9 cellular contexts compared by ENCODE assay signal in the genomic region with DNA sequence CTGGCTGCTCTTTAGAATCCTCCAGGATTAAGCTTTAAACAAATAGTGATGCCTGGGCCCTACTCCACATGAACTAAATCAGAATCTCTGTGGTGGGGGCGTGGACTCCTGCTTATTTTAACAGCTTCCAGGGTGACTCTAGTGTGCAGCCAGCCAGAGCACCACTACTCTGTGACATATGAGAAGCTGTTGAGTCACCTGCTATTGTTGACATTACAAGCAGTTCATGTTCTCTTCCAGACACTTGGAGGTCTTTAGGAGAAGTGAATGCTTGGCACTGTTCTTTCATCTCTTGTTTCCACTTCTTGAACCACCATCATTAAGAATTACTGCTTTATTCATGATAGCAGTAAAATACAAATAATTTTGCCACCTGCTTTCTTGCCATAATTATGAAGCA. TPM values are rescaled to one million over a fixed set of nuclear protein-coding genes. Genes with fewer than 3 reads are reported as not detected.
DNase-seq lines count a peak whose midpoint lies in the region; ATAC-seq and TF ChIP-seq lines count a peak whose summit lies in the region.
"Had no signal": no experiment of that assay in that cellular context is flagged by ENCODE, and none has a peak within 500 bp of the region (broad histone marks: within the 10 kb centered on the region; RNA-seq: fewer than 3 reads in every experiment).

No MANE protein-coding gene starts in this region.

- ATAC-seq in RWPE2 (ENCODE audit: low read depth) = peak; percentile 92
- ATAC-seq in heart right ventricle = peak; percentile 76 to 97 (median 92)
- ATAC-seq in GM18498 (IDR thresholded peaks at IDR 0.05; ENCODE audit: unreplicated experiment) = no peak
- no peak for ATAC-seq in GM18907 (IDR thresholded peaks at IDR 0.05; ENCODE audit: unreplicated experiment)
- no peak for ATAC-seq in HG03280 (IDR thresholded peaks at IDR 0.05; ENCODE audit: unreplicated experiment)

- no peaks in the 10 kb centered on the region for H3K27me3 ChIP-seq in RWPE2 (ENCODE audit: insufficient read depth, poor library complexity, severe bottlenecking)
- H3K27me3 ChIP-seq in heart right ventricle = no peaks in the 10 kb centered on the region
- no peaks in the 10 kb centered on the region for H3K27me3 ChIP-seq in thyroid gland

- H3K27ac ChIP-seq in RWPE2 (ENCODE audit: poor library complexity, severe bottlenecking) (no peak overlapping the region), heart right ventricle (peak overlapping the region in 7 of 10 donors; percentile 0 to 41 (median 18)), thyroid gland (peak overlapping the region; percentile 72 to 87 (median 81))

- TF ChIP-seq CTCF in RWPE2 (IDR thresholded peaks at IDR 0.05; ENCODE audit: poor library complexity, severe bottlenecking) = no peak
- TF ChIP-seq CTCF in heart right ventricle (IDR thresholded peaks at IDR 0.05) = no peak
- TF ChIP-seq CTCF in thyroid gland (IDR thresholded peaks at IDR 0.05) = peak in 1 of 6 experiments; percentile 23

- intact Hi-C loops in heart right ventricle (cut with DNase I) (loop anchor here in 1 of 10 donors (10.0 kb wide), 1 partner anchor 55 kb away; no protein-coding TSS in a partner anchor), thyroid gland (cut with DNase I) (no loop called here)

- TF ChIP-seq POLR2A in thyroid gland (IDR thresholded peaks at IDR 0.05) = peak in 1 of 2 donors; percentile 24

- peak; percentile 88 for DNase-seq in HT1080 (ENCODE audit: low read depth)
- DNase-seq in RWPE2 (ENCODE audit: low spot score) = no peak
- peak in 1 of 2 donors; percentile 30 for DNase-seq in heart right ventricle
- peak; percentile 93 to 95 for DNase-seq in thyroid gland
- DNase-seq in activated CD8-positive, alpha-beta memory T cell treated with anti-CD3 and anti-CD28 coated beads for 24 hours = no peak

- no peak overlapping the region for H3K4me3 ChIP-seq in RWPE2 (ENCODE audit: severe bottlenecking)
- no peak overlapping the region for H3K4me3 ChIP-seq in heart right ventricle
- H3K4me3 ChIP-seq in thyroid gland (replicated peaks in 1 of 3) = no peak overlapping the region

- peaks cover 5% of the 10 kb centered on the region for H3K4me1 ChIP-seq in RWPE2 (ENCODE audit: insufficient read depth, poor library complexity, severe bottlenecking)
- peaks cover 0 to 29% (median 18%) of the 10 kb centered on the region in 9 donors for H3K4me1 ChIP-seq in heart right ventricle
- peaks cover 13 to 25% of the 10 kb centered on the region in 2 donors for H3K4me1 ChIP-seq in thyroid gland

- 42 to 50% methylated on average over 1 of the region's 1 CpG for WGBS in heart right ventricle, 2 donors
- 10 to 23% methylated on average over 1 of the region's 1 CpG for WGBS in thyroid gland, 2 donors

- H3K36me3 ChIP-seq in RWPE2 (ENCODE audit: low read depth) (no peaks in the 10 kb centered on the region), heart right ventricle (no peaks in the 10 kb centered on the region), thyroid gland (no peaks in the 10 kb centered on the region)

- H3K9me3 ChIP-seq in RWPE2 (ENCODE audit: severe bottlenecking) (no peaks in the 10 kb centered on the region), heart right ventricle (peaks cover 0 to 23% (median 5%) of the 10 kb centered on the region in 11 donors), thyroid gland (no peaks in the 10 kb centered on the region)

RNA-seq across cellular contexts. Expression of a gene that starts 0.4 kb away (rescaled TPM):
- total RNA-seq in HT1080 (2014; rRNA removed; shearing (Covaris generic)) = not detected in 2 replicates
- polyA plus RNA-seq in HT1080 (2015; cell fraction: cytosol; rRNA removed) = not detected in 2 replicates
- not detected in 2 replicates for polyA plus RNA-seq in HT1080 (2015; cell fraction: nucleus; rRNA removed)
- not detected for total RNA-seq in heart right ventricle
- not detected for polyA plus RNA-seq in heart right ventricle
- not detected for total RNA-seq in thyroid gland
- polyA plus RNA-seq: adipose tissue had no signal

Comparison
In these comparisons a context has a peak if more than half of its experiments do, and no peak if none do; other contexts are left out.
1. DNase-seq: peak in HT1080 (single experiment) and thyroid gland (2 of 2); none in RWPE2 (single experiment) and activated CD8-positive, alpha-beta memory T cell treated with anti-CD3 and anti-CD28 coated beads for 24 hours (single experiment).
2. ATAC-seq: peak in RWPE2 (single experiment) and heart right ventricle (8 of 8); none in GM18498 (single experiment), GM18907 (single experiment) and HG03280 (single experiment).